ENCODE assay signal across 15 cellular contexts in the genomic region with DNA sequence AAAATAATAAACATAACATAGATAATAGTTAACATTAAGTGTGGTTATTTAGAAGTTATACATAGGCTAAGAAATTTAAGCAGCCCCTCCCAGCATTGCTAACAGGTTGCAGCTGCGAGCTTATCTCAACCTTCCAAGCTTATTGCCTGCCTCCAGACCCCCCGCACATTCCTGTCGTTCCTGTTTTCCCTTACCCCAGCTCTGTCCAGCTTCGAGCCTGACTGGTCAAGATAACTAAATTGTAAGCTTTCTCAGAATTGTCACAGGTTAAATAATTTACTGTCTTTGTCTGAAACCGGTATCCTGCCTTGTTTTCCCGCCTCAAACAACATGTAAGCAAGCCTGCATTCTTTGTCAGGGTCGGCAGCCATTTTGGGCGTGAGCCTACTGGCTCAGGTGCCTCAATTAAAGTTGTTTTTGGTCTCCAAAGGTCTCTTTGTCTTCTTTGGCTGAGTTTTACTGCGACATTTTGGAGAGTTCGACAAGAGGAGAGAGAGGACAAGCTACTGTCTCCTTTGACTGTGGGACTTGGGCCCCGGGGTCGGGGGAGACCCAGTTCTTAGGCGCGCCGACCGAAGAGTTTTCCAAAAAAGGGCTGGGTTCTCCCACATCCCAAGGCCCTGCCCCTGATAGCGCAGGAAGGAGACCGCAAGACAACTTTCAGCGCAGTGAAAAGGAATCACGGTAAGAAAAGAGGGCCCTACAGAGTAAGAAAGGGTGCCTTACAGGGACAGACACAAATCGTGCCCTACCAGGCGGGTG. TPM values are rescaled to one million over a fixed set of nuclear protein-coding genes. Genes with fewer than 3 reads are reported as not detected.
DNase-seq lines count a peak whose midpoint lies in the region; ATAC-seq and TF ChIP-seq lines count a peak whose summit lies in the region.
"Had no signal": no experiment of that assay in that cellular context is flagged by ENCODE, and none has a peak within 500 bp of the region (broad histone marks: within the 10 kb centered on the region; RNA-seq: fewer than 3 reads in every experiment).

No MANE protein-coding gene starts in this region.

- peaks cover 0 to 52% of the 10 kb centered on the region in 2 donors for H3K4me1 Mint-ChIP-seq in natural killer cell treated with Interleukin-12 subunit alpha and Interleukin-12 subunit beta and Interleukin-15 and Interleukin-18, amount 100 ng/mL, for 72 hours (ENCODE audit: low read depth in 2 of 2)
- H3K4me1 Mint-ChIP-seq in natural killer cell: peaks cover 0 to 56% of the 10 kb centered on the region in 2 donors
- peaks cover 43% of the 10 kb centered on the region for H3K4me1 Mint-ChIP-seq in activated B cell treated with CpG ODN at 0.5 μM for 24 hours
- no peaks in the 10 kb centered on the region for H3K4me1 Mint-ChIP-seq in Calu3 (ENCODE audit: low read depth, unreplicated experiment)
- H3K4me1 Mint-ChIP-seq: H9 had no signal

- H3K4me1 ChIP-seq in upper lobe of right lung: no peaks in the 10 kb centered on the region
- H3K4me1 ChIP-seq in hepatocyte (ENCODE audit: insufficient read depth): no peaks in the 10 kb centered on the region
- H3K4me1 ChIP-seq: Peyer's patch had no signal

- H3K27me3 ChIP-seq in upper lobe of right lung: no peaks in the 10 kb centered on the region
- H3K27me3 ChIP-seq in brain microvascular endothelial cell (replicated peaks): no peaks in the 10 kb centered on the region
- no peaks in the 10 kb centered on the region for H3K27me3 ChIP-seq in hepatocyte
- H3K27me3 ChIP-seq: cardiac muscle cell, Peyer's patch had no signal

- ATAC-seq in natural killer cell treated with Interleukin-12 subunit alpha and Interleukin-12 subunit beta and Interleukin-15 and Interleukin-18, amount 100 ng/mL, for 72 hours: no peak
- ATAC-seq in natural killer cell (no peak), activated B cell treated with CpG ODN at 0.5 μM for 24 hours (ENCODE audit: low read depth) (no peak), upper lobe of right lung (no peak)
- ATAC-seq: sciatic nerve had no signal

- WGBS in hepatocyte (ENCODE audit: low lambda C conversion rate, missing lambda C conversion rate): no CpG with 5 or more reads among the region's 22 CpGs

- no peak for TF ChIP-seq CTCF in natural killer cell (IDR thresholded peaks at IDR 0.05)
- no peak for TF ChIP-seq CTCF in activated B cell treated with CpG ODN at 0.5 μM for 24 hours (IDR thresholded peaks at IDR 0.05)
- no peak for TF ChIP-seq CTCF in upper lobe of right lung (IDR thresholded peaks at IDR 0.05)
- TF ChIP-seq CTCF in Calu3 (IDR thresholded peaks at IDR 0.05; ENCODE audit: unreplicated experiment): no peak
- TF ChIP-seq CTCF in brain microvascular endothelial cell (IDR thresholded peaks at IDR 0.05; ENCODE audit: low read depth, low read length, missing control alignments): no peak
- no peak for TF ChIP-seq CTCF in hepatocyte (IDR thresholded peaks at IDR 0.05; ENCODE audit: poor library complexity)

- no peaks in the 10 kb centered on the region for H3K9me2 ChIP-seq in hepatocyte (replicated peaks; ENCODE audit: insufficient read depth)

- peak overlapping the region; percentile 36 for H3K4me3 ChIP-seq in upper lobe of right lung
- no peak overlapping the region for H3K4me3 ChIP-seq in brain microvascular endothelial cell (ENCODE audit: low read depth, low read length)
- no peak overlapping the region for H3K4me3 ChIP-seq in hepatocyte
- H3K4me3 ChIP-seq: cardiac muscle cell had no signal

- peaks cover 19% of the 10 kb centered on the region for H3K36me3 Mint-ChIP-seq in natural killer cell treated with Interleukin-12 subunit alpha and Interleukin-12 subunit beta and Interleukin-15 and Interleukin-18, amount 100 ng/mL, for 72 hours
- no peaks in the 10 kb centered on the region for H3K36me3 Mint-ChIP-seq in natural killer cell
- peaks cover 53% of the 10 kb centered on the region for H3K36me3 Mint-ChIP-seq in activated B cell treated with CpG ODN at 0.5 μM for 24 hours (ENCODE audit: low read depth)
- H3K36me3 Mint-ChIP-seq in Calu3 (ENCODE audit: insufficient read depth, unreplicated experiment): no peaks in the 10 kb centered on the region

- H3K9me3 ChIP-seq in upper lobe of right lung: peaks cover 1% of the 10 kb centered on the region
- H3K9me3 ChIP-seq in hepatocyte (ENCODE audit: low read depth): no peaks in the 10 kb centered on the region
- H3K9me3 ChIP-seq: Peyer's patch had no signal

- DNase-seq in natural killer cell treated with Interleukin-12 subunit alpha and Interleukin-12 subunit beta and Interleukin-15 and Interleukin-18, amount 100 ng/mL, for 72 hours (ENCODE audit: low spot score): no peak
- DNase-seq in natural killer cell (no peak), activated B cell treated with CpG ODN at 0.5 μM for 24 hours (no peak), erythroblast (lab: John Stamatoyannopoulos, UW) (peak; percentile 69 to 70), upper lobe of right lung (no peak), Calu3 (no peak), brain microvascular endothelial cell (no peak), hepatocyte (ENCODE audit: low spot score) (no peak)
- DNase-seq: GF-D8, H9, NCI-H446, Peyer's patch had no signal

- POLR2A ChIA-PET in activated B cell treated with CpG ODN at 0.5 μM for 24 hours (lab: Charles Lee): no interaction called here

- in situ Hi-C loops in brain microvascular endothelial cell (cut with HindIII; ENCODE audit: low pct_ligation_motif_present, low sequenced_read_pairs): no loop called here

- peak overlapping the region in 1 of 2 donors; percentile 99 for H3K27ac Mint-ChIP-seq in natural killer cell treated with Interleukin-12 subunit alpha and Interleukin-12 subunit beta and Interleukin-15 and Interleukin-18, amount 100 ng/mL, for 72 hours
- peak overlapping the region in 1 of 2 donors; percentile 100 for H3K27ac Mint-ChIP-seq in natural killer cell
- H3K27ac Mint-ChIP-seq in activated B cell treated with CpG ODN at 0.5 μM for 24 hours: peak overlapping the region; percentile 85
- no peak overlapping the region for H3K27ac Mint-ChIP-seq in Calu3 (ENCODE audit: unreplicated experiment)
- H3K27ac Mint-ChIP-seq: H9 had no signal

- no peak overlapping the region for H3K4me2 ChIP-seq in hepatocyte

- no peak for TF ChIP-seq POLR2A in erythroblast (IDR thresholded peaks at IDR 0.05; ENCODE audit: low read length)

- H2AFZ ChIP-seq in hepatocyte: no peak overlapping the region

- H4K20me1 ChIP-seq in hepatocyte (ENCODE audit: insufficient read depth, poor library complexity, severe bottlenecking): no peaks in the 10 kb centered on the region

- peak overlapping the region; percentile 100 for H3K4me3 Mint-ChIP-seq in natural killer cell treated with Interleukin-12 subunit alpha and Interleukin-12 subunit beta and Interleukin-15 and Interleukin-18, amount 100 ng/mL, for 72 hours
- H3K4me3 Mint-ChIP-seq in natural killer cell (no peak overlapping the region), activated B cell treated with CpG ODN at 0.5 μM for 24 hours (peak overlapping the region; percentile 89), Calu3 (ENCODE audit: low read depth, unreplicated experiment) (no peak overlapping the region)
- H3K4me3 Mint-ChIP-seq: H9 had no signal

- H3K27ac ChIP-seq in upper lobe of right lung: peak overlapping the region; percentile 47
- H3K27ac ChIP-seq in brain microvascular endothelial cell: no peak overlapping the region
- H3K27ac ChIP-seq in hepatocyte: no peak overlapping the region
- H3K27ac ChIP-seq: cardiac muscle cell, Peyer's patch had no signal

- H3K9me3 Mint-ChIP-seq in natural killer cell treated with Interleukin-12 subunit alpha and Interleukin-12 subunit beta and Interleukin-15 and Interleukin-18, amount 100 ng/mL, for 72 hours: no peaks in the 10 kb centered on the region
- H3K9me3 Mint-ChIP-seq in natural killer cell (peaks cover 0 to 6% of the 10 kb centered on the region in 2 donors), activated B cell treated with CpG ODN at 0.5 μM for 24 hours (peaks cover 11% of the 10 kb centered on the region), Calu3 (ENCODE audit: low read depth, unreplicated experiment) (no peaks in the 10 kb centered on the region)
- H3K9me3 Mint-ChIP-seq: H9 had no signal

- H3K79me2 ChIP-seq in hepatocyte: no peaks in the 10 kb centered on the region

- H3K27me3 Mint-ChIP-seq in natural killer cell treated with Interleukin-12 subunit alpha and Interleukin-12 subunit beta and Interleukin-15 and Interleukin-18, amount 100 ng/mL, for 72 hours: no peaks in the 10 kb centered on the region
- H3K27me3 Mint-ChIP-seq in natural killer cell (ENCODE audit: low read depth in 2 of 2) (no peaks in the 10 kb centered on the region), activated B cell treated with CpG ODN at 0.5 μM for 24 hours (no peaks in the 10 kb centered on the region), Calu3 (ENCODE audit: unreplicated experiment) (no peaks in the 10 kb centered on the region)

- intact Hi-C loops in natural killer cell (cut with micrococcal nuclease) (no loop called here), activated B cell treated with CpG ODN at 0.5 μM for 24 hours (cut with micrococcal nuclease) (loop anchor here (5.0 kb wide), 1 partner anchor 42 kb away; no protein-coding TSS in a partner anchor), upper lobe of right lung (cut with DNase I) (no loop called here), Calu3 (cut with micrococcal nuclease; ENCODE audit: unreplicated experiment) (no loop called here)

- CTCF ChIA-PET in activated B cell treated with CpG ODN at 0.5 μM for 24 hours (lab: Charles Lee) (no interaction called here), Calu3 (lab: Charles Lee) (no interaction called here)

- no peaks in the 10 kb centered on the region for H3K36me3 ChIP-seq in upper lobe of right lung
- no peaks in the 10 kb centered on the region for H3K36me3 ChIP-seq in brain microvascular endothelial cell (replicated peaks)
- H3K36me3 ChIP-seq in hepatocyte (replicated peaks; ENCODE audit: insufficient read depth, low read depth): no peaks in the 10 kb centered on the region
- H3K36me3 ChIP-seq: cardiac muscle cell, Peyer's patch had no signal

- no TSS peak for BruUV-seq in Calu3 (replicated peaks; lab: Mats Ljungman, UMichigan)

RNA-seq across cellular contexts. Expression of a gene that starts 44.4 kb away (rescaled TPM):
- 10 to 100 TPM in 1 of 2 donors, not detected in 1; 38.9 TPM for total RNA-seq in natural killer cell treated with Interleukin-12 subunit alpha and Interleukin-12 subunit beta and Interleukin-15 and Interleukin-18, amount 100 ng/mL, for 72 hours
- 100 to 1,000 TPM in 1 of 3 donors, 10 to 100 TPM in 1, not detected in 1; 91.0 to 114 TPM for total RNA-seq in natural killer cell
- 42.4 and 65.0 TPM in 2 replicates for total RNA-seq in activated B cell treated with CpG ODN at 0.5 μM for 24 hours
- 31.9 TPM for total RNA-seq in upper lobe of right lung
- not detected in 2 replicates for total RNA-seq in Calu3 (2022)
- not detected in 2 replicates for total RNA-seq in hepatocyte
- polyA plus RNA-seq in hepatocyte: not detected in 2 replicates
- total RNA-seq: cardiac muscle cell, fibroblast of lung, H9, sciatic nerve had no signal
- polyA plus RNA-seq: cardiac muscle cell had no signal

Comparison
In these comparisons a context has a peak if more than half of its experiments do, and no peak if none do; other contexts are left out.
1. H3K4me3 Mint-ChIP-seq: peak in natural killer cell treated with Interleukin-12 subunit alpha and Interleukin-12 subunit beta and Interleukin-15 and Interleukin-18, amount 100 ng/mL, for 72 hours (single experiment) and activated B cell treated with CpG ODN at 0.5 μM for 24 hours (single experiment); none in natural killer cell (single experiment) and Calu3 (single experiment).
2. DNase-seq: peak in erythroblast (2 of 2); none in natural killer cell treated with Interleukin-12 subunit alpha and Interleukin-12 subunit beta and Interleukin-15 and Interleukin-18, amount 100 ng/mL, for 72 hours (single experiment), natural killer cell (single experiment), activated B cell treated with CpG ODN at 0.5 μM for 24 hours (single experiment), upper lobe of right lung (single experiment), Calu3 (single experiment), brain microvascular endothelial cell (single experiment) and hepatocyte (single experiment).